Comparison of ENCODE assay signal across 9 cellular contexts in genomic region chr5:139178948-139179347, GRCh38. TPM values are rescaled to one million over a fixed set of nuclear protein-coding genes. Genes with fewer than 3 reads are reported as not detected.
DNase-seq lines count a peak whose midpoint lies in the region; ATAC-seq and TF ChIP-seq lines count a peak whose summit lies in the region.
"Had no signal": no experiment of that assay in that cellular context is flagged by ENCODE, and none has a peak within 500 bp of the region (broad histone marks: within the 10 kb centered on the region; RNA-seq: fewer than 3 reads in every experiment).

No MANE protein-coding gene starts in this region.

- no peaks in the 10 kb centered on the region for H3K36me3 ChIP-seq in HUES48 (ENCODE audit: control insufficient read depth, insufficient read depth, low read length)
- no peaks in the 10 kb centered on the region for H3K36me3 ChIP-seq in spleen

- POLR2A ChIA-PET in activated B cell treated with CpG ODN at 0.5 μM for 24 hours (lab: Charles Lee), result interaction anchor here (1.3 kb wide), 1 partner anchor 19 kb away, joined by 5 read pairs; the partner anchor contains the start of gene SIL1

- H3K36me3 Mint-ChIP-seq in activated B cell treated with CpG ODN at 0.5 μM for 24 hours (ENCODE audit: low read depth), result peaks cover 9% of the 10 kb centered on the region

- H3K9me3 Mint-ChIP-seq in activated B cell treated with CpG ODN at 0.5 μM for 24 hours, result peaks cover 3% of the 10 kb centered on the region
- H3K9me3 Mint-ChIP-seq: activated T-helper 2 cell treated with anti-CD3 and anti-CD28 coated beads, Interferon-gamma antibody, Interleukin-2, Interleukin-4, amounts not matched to agents 10 μg/mL and 5 μg/mL and 100 μg/mL, durations not matched to agents 14 hours and 24 hours and 36 hours had no signal

- CTCF ChIA-PET in activated B cell treated with CpG ODN at 0.5 μM for 24 hours (lab: Charles Lee), result no interaction called here

- no peaks in the 10 kb centered on the region for H3K27me3 Mint-ChIP-seq in activated B cell treated with CpG ODN at 0.5 μM for 24 hours

- DNase-seq in activated B cell treated with CpG ODN at 0.5 μM for 24 hours, result no peak
- DNase-seq in left ventricle myocardium superior, result no peak
- DNase-seq in spleen, result no peak
- DNase-seq in SIG-M5 (lab: John Stamatoyannopoulos, UW), result no peak
- no peak for DNase-seq in stimulated activated CD4-positive, alpha-beta T cell treated with anti-CD3 and anti-CD28 coated beads, Interleukin-4, amount 100 ng/mL, for 24 hours
- no peak for DNase-seq in NCI-H1092 (lab: John Stamatoyannopoulos, UW)

- H3K4me1 ChIP-seq in HUES48 (ENCODE audit: control insufficient read depth, insufficient read depth, low read length), result peaks cover 8% of the 10 kb centered on the region; the same call in 1 of the 2 replicates
- peaks cover 12 to 63% (median 36%) of the 10 kb centered on the region in 6 donors for H3K4me1 ChIP-seq in spleen

- ATAC-seq in activated B cell treated with CpG ODN at 0.5 μM for 24 hours (ENCODE audit: low read depth) (no peak), left ventricle myocardium superior (peak; percentile 40)

- no peaks in the 10 kb centered on the region for H3K9me3 ChIP-seq in HUES48 (ENCODE audit: control insufficient read depth, insufficient read depth, low read length)
- peaks cover 0 to 7% (median 3%) of the 10 kb centered on the region in 8 donors for H3K9me3 ChIP-seq in spleen

- TF ChIP-seq POLR2A in spleen (IDR thresholded peaks at IDR 0.05), result no peak

- no peak overlapping the region for H3K4me3 Mint-ChIP-seq in activated B cell treated with CpG ODN at 0.5 μM for 24 hours

- no peak overlapping the region for H3K9ac ChIP-seq in HUES48 (ENCODE audit: low read depth, low read length)

- 50 to 81% (median 64%) methylated on average over 1 of the region's 1 CpG for WGBS in spleen, 5 donors

- intact Hi-C loops in activated B cell treated with CpG ODN at 0.5 μM for 24 hours (cut with micrococcal nuclease) (no loop called here), left ventricle myocardium superior (cut with micrococcal nuclease) (no loop called here), spleen (cut with DNase I; ENCODE audit: low total_unique reads) (no loop called here)

- H3K27ac ChIP-seq in HUES48 (ENCODE audit: low read depth, low read length) (peak overlapping the region; percentile 52), skin epidermis (peak overlapping the region in 17 of 21 experiments; percentile 19 to 80 (median 58)), spleen (peak overlapping the region in 4 of 8 donors; percentile 59 to 71 (median 61))

- H3K27me3 ChIP-seq in HUES48 (ENCODE audit: control insufficient read depth, insufficient read depth, low read length) (no peaks in the 10 kb centered on the region), spleen (replicated peaks in 1 of 7) (no peaks in the 10 kb centered on the region)

- no peak overlapping the region for H3K4me3 ChIP-seq in HUES48 (ENCODE audit: low read depth, low read length)
- H3K4me3 ChIP-seq in skin epidermis, result no peak overlapping the region
- no peak overlapping the region for H3K4me3 ChIP-seq in spleen

- TF ChIP-seq CTCF in activated B cell treated with CpG ODN at 0.5 μM for 24 hours (IDR thresholded peaks at IDR 0.05), result no peak
- no peak for TF ChIP-seq CTCF in spleen (IDR thresholded peaks at IDR 0.05 in 8 of 11, conservative IDR thresholded peaks at IDR 0.05 in 3 of 11)

- H3K4me1 Mint-ChIP-seq in activated B cell treated with CpG ODN at 0.5 μM for 24 hours, result peaks cover 64% of the 10 kb centered on the region

- H3K27ac Mint-ChIP-seq in activated B cell treated with CpG ODN at 0.5 μM for 24 hours, result peak overlapping the region; percentile 30

RNA-seq across cellular contexts. Expression of gene SIL1, which starts 19.2 kb away (rescaled TPM):
- total RNA-seq in activated B cell treated with CpG ODN at 0.5 μM for 24 hours (16.1 and 22.0 TPM in 2 replicates), left ventricle myocardium superior (46.0 TPM), spleen (10 to 100 TPM; 24.5 to 42.3 (median 32.0) TPM)
- polyA plus RNA-seq in spleen, result 10 to 100 TPM; 23.4 to 34.2 (median 33.1) TPM
